In genomic region chr3:61248496-61248895, GRCh38 we compare ENCODE assay signal across 25 cellular contexts. TPM values are rescaled to one million over a fixed set of nuclear protein-coding genes. Genes with fewer than 3 reads are reported as not detected.
"Had no signal": no experiment of that assay in that cellular context is flagged by ENCODE, and none has a peak within 500 bp of the region (broad histone marks: within the 10 kb centered on the region; RNA-seq: fewer than 3 reads in every experiment).

No MANE protein-coding gene starts in this region.

- ATAC-seq: HepG2 had no signal

- DNase-seq: IMR-90, Karpas-422, KG1, MG63, NCI-H1092, NCI-H1105 treated with DMSO at 0.1 percent for 48 hours, NCI-H1417 treated with DMSO at 0.1 percent for 48 hours, NCI-H146, NCI-H1694 treated with DMSO at 0.1 percent for 48 hours, NCI-H2029, NCI-H2081 treated with DMSO at 0.1 percent for 48 hours, NCI-H2171, NCI-H226, NCI-H446, NCI-H510A, NCI-H524 treated with DMSO at 0.1 percent for 48 hours, NCI-H69, NCI-H774, Right ventricle myocardium superior, RPMI8226, SIG-M5 had no signal

- H3K9me3 ChIP-seq: MG63, SJSA1 had no signal

- H3K36me3 ChIP-seq: MG63, SJSA1 had no signal

- H3K27me3 ChIP-seq: MG63, SJSA1 had no signal

- H3K4me3 ChIP-seq: MG63, SJSA1, SK-N-MC had no signal

- H3K27ac ChIP-seq: SJSA1, SK-N-MC had no signal

RNA-seq across cellular contexts. Expression of gene FHIT, which starts 2.8 kb away (rescaled TPM):
- total RNA-seq: HT1080, IMR-90, SJSA1 had no signal
